29 cellular contexts compared by ENCODE assay signal in genomic region chr18:59810740-59811520, GRCh38.
"Had no signal": no experiment of that assay in that cellular context is flagged by ENCODE, and none has a peak within 500 bp of the region (broad histone marks: within the 10 kb centered on the region; RNA-seq: fewer than 3 reads in every experiment).

No MANE protein-coding gene starts in this region.

- H3K9me3 Mint-ChIP-seq: dendritic cell treated with granulocyte-macrophage colony-stimulating factor and Interleukin-4, amounts not matched to agents 40 ng/mL and 50 ng/mL, for 4 days; endodermal cell; memory B cell; mesothelial cell of epicardium; naive B cell; neural progenitor cell; stimulated activated effector memory CD8-positive, alpha-beta T cell treated with anti-CD3 and anti-CD28 coated beads, Interleukin-12 subunit alpha, Interleukin-12 subunit beta, amount 100 ng/mL, for 72 hours had no signal

- H3K4me1 ChIP-seq: colonic mucosa, esophagus muscularis mucosa, gastroesophageal sphincter, heart left ventricle, neural progenitor cell, parathyroid adenoma, right atrium auricular region, sigmoid colon, stomach, thyroid gland, vagina had no signal

- H3K4me3 ChIP-seq: colonic mucosa, esophagus muscularis mucosa, gastroesophageal sphincter, heart left ventricle, hepatocyte, lung, mucosa of descending colon, neural progenitor cell, right atrium auricular region, sigmoid colon, stomach, thyroid gland, vagina had no signal

- H3K27ac Mint-ChIP-seq: dendritic cell treated with granulocyte-macrophage colony-stimulating factor and Interleukin-4, amounts not matched to agents 40 ng/mL and 50 ng/mL, for 4 days; endodermal cell; memory B cell; mesothelial cell of epicardium; naive B cell; natural killer cell treated with Interleukin-12 subunit alpha and Interleukin-12 subunit beta and Interleukin-15 and Interleukin-18, amount 100 ng/mL, for 72 hours; neural progenitor cell; progenitor cell of endocrine pancreas; stimulated activated effector memory CD8-positive, alpha-beta T cell treated with anti-CD3 and anti-CD28 coated beads, Interleukin-12 subunit alpha, Interleukin-12 subunit beta, amount 100 ng/mL, for 72 hours had no signal

- H3K79me2 ChIP-seq: hepatocyte, parathyroid adenoma had no signal

- DNase-seq: colonic mucosa; effector CD8-positive, alpha-beta T cell; endodermal cell; foreskin keratinocyte; heart left ventricle; kidney; mucosa of descending colon; naive B cell; stimulated activated CD4-positive, alpha-beta T cell treated with anti-CD3 and anti-CD28 coated beads, Interleukin-2, amount 100 ng/mL, for 24 hours; stimulated activated CD4-positive, alpha-beta T cell treated with anti-CD3 and anti-CD28 coated beads, Interleukin-4, amount 100 ng/mL, for 24 hours; stimulated activated naive CD4-positive, alpha-beta T cell treated with Interleukin-2 at 50 U/mL for 16 hours; stomach; thyroid gland; trophoblast cell had no signal

- H3K4me3 Mint-ChIP-seq: dendritic cell treated with granulocyte-macrophage colony-stimulating factor and Interleukin-4, amounts not matched to agents 40 ng/mL and 50 ng/mL, for 4 days; endodermal cell; memory B cell; mesothelial cell of epicardium; naive B cell; natural killer cell treated with Interleukin-12 subunit alpha and Interleukin-12 subunit beta and Interleukin-15 and Interleukin-18, amount 100 ng/mL, for 72 hours; neural progenitor cell; stimulated activated effector memory CD8-positive, alpha-beta T cell treated with anti-CD3 and anti-CD28 coated beads, Interleukin-12 subunit alpha, Interleukin-12 subunit beta, amount 100 ng/mL, for 72 hours had no signal

- H3K9ac ChIP-seq: neural progenitor cell, parathyroid adenoma had no signal

- H3K27ac ChIP-seq: colonic mucosa, esophagus muscularis mucosa, foreskin keratinocyte, gastroesophageal sphincter, heart left ventricle, hepatocyte, neural progenitor cell, parathyroid adenoma, right atrium auricular region, sigmoid colon, stomach, thyroid gland, vagina had no signal

- H3K9me3 ChIP-seq: colonic mucosa, esophagus muscularis mucosa, gastroesophageal sphincter, heart left ventricle, mucosa of descending colon, right atrium auricular region, sigmoid colon, stomach, thyroid gland, vagina had no signal

- H3K4me2 ChIP-seq: hepatocyte, neural progenitor cell had no signal

- H3K36me3 Mint-ChIP-seq: memory B cell; mesothelial cell of epicardium; naive B cell; natural killer cell treated with Interleukin-12 subunit alpha and Interleukin-12 subunit beta and Interleukin-15 and Interleukin-18, amount 100 ng/mL, for 72 hours; neural progenitor cell; stimulated activated effector memory CD8-positive, alpha-beta T cell treated with anti-CD3 and anti-CD28 coated beads, Interleukin-12 subunit alpha, Interleukin-12 subunit beta, amount 100 ng/mL, for 72 hours had no signal

- H3K4me1 Mint-ChIP-seq: memory B cell; neural progenitor cell; stimulated activated effector memory CD8-positive, alpha-beta T cell treated with anti-CD3 and anti-CD28 coated beads, Interleukin-12 subunit alpha, Interleukin-12 subunit beta, amount 100 ng/mL, for 72 hours had no signal

- H3K27me3 ChIP-seq: colonic mucosa, foreskin keratinocyte, neural progenitor cell, right atrium auricular region, sigmoid colon, thyroid gland, vagina had no signal

- H2AFZ ChIP-seq: hepatocyte, neural progenitor cell, parathyroid adenoma had no signal

- H3K36me3 ChIP-seq: colonic mucosa, esophagus muscularis mucosa, gastroesophageal sphincter, heart left ventricle, neural progenitor cell, right atrium auricular region, sigmoid colon, stomach, thyroid gland, vagina had no signal
